In genomic region chr3:175150812-175151411, GRCh38 we compare ENCODE assay signal across 1 cellular context.
A peak's percentile ranks its signal among the peaks of the same experiment; 100 is the strongest.
TF ChIP-seq lines count a peak whose summit lies in the region.

No MANE protein-coding gene starts in this region.

TF ChIP-seq in HEK293, 187 proteins besides CTCF, POLR2A, EP300 and RAD21 (continued from another document):
- TF ChIP-seq, protein P1, sequence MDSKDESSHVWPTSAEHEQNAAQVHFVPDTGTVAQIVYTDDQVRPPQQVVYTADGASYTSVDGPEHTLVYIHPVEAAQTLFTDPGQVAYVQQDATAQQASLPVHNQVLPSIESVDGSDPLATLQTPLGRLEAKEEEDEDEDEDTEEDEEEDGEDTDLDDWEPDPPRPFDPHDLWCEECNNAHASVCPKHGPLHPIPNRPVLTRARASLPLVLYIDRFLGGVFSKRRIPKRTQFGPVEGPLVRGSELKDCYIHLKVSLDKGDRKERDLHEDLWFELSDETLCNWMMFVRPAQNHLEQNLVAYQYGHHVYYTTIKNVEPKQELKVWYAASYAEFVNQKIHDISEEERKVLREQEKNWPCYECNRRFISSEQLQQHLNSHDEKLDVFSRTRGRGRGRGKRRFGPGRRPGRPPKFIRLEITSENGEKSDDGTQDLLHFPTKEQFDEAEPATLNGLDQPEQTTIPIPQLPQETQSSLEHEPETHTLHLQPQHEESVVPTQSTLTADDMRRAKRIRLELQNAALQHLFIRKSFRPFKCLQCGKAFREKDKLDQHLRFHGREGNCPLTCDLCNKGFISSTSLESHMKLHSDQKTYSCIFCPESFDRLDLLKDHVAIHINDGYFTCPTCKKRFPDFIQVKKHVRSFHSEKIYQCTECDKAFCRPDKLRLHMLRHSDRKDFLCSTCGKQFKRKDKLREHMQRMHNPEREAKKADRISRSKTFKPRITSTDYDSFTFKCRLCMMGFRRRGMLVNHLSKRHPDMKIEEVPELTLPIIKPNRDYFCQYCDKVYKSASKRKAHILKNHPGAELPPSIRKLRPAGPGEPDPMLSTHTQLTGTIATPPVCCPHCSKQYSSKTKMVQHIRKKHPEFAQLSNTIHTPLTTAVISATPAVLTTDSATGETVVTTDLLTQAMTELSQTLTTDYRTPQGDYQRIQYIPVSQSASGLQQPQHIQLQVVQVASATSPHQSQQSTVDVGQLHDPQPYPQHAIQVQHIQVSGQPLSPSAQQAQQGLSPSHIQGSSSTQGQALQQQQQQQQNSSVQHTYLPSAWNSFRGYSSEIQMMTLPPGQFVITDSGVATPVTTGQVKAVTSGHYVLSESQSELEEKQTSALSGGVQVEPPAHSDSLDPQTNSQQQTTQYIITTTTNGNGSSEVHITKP (tag by site-specific recombination; IDR thresholded peaks at IDR 0.05), result no peak
- TF ChIP-seq ZNF555 (tag by site-specific recombination; conservative IDR thresholded peaks at IDR 0.05) (no peak), GLI4 (tag by site-specific recombination; IDR thresholded peaks at IDR 0.05) (no peak), SCRT2 (tag by site-specific recombination; IDR thresholded peaks at IDR 0.05) (0 out of 2 replicates have a peak, but pooled peaks have one; percentile 8)
